ENCODE assay signal across 10 cellular contexts in the genomic region with DNA sequence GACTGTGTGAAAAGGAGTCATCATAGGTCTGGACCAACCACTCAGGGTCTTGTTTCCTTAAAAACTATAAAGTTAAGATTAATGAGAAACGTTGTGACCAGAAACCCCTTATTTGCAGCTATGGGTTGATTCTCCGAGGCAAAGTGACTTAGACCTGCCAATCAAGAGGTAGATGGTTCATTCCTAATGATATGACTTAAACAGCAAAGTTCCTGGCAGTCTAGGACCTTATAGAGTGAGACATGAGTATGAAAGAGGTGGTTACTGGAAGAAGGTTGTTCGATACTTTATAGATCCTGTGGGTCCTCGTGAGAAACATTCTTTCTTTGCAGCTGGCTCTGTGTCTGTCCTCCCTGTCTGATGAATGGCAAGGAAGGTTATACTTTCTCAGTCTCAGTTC. TPM values are rescaled to one million over a fixed set of nuclear protein-coding genes. Genes with fewer than 3 reads are reported as not detected.
DNase-seq lines count a peak whose midpoint lies in the region; ATAC-seq and TF ChIP-seq lines count a peak whose summit lies in the region.
"Had no signal": no experiment of that assay in that cellular context is flagged by ENCODE, and none has a peak within 500 bp of the region (broad histone marks: within the 10 kb centered on the region; RNA-seq: fewer than 3 reads in every experiment).

No MANE protein-coding gene starts in this region.

- no peaks in the 10 kb centered on the region for H3K9me3 ChIP-seq in HUES64 (ENCODE audit: insufficient read depth, low read depth, low read length)

- H3K4me1 Mint-ChIP-seq in T-cell: peaks cover 6 to 18% (median 10%) of the 10 kb centered on the region in 3 donors

- H3K4ac ChIP-seq in mesendoderm (ENCODE audit: low read depth, low read length): no peak overlapping the region

- peaks cover 24% of the 10 kb centered on the region for H3K79me2 ChIP-seq in mesendoderm (ENCODE audit: control insufficient read depth, insufficient read depth, low read length)

- no peak overlapping the region for H3K23ac ChIP-seq in mesendoderm (ENCODE audit: low read length)

- no peak overlapping the region for H4K8ac ChIP-seq in mesendoderm (ENCODE audit: low read depth, low read length)

- no peak overlapping the region for H4K5ac ChIP-seq in mesendoderm (ENCODE audit: low read length)

- no peak overlapping the region for H3K4me2 ChIP-seq in mesendoderm (ENCODE audit: low read length)
- H3K4me2 ChIP-seq: neural progenitor cell had no signal

- 78% methylated on average over 4 of the region's 4 CpGs for WGBS in HUES64
- no CpG with 5 or more reads among the region's 4 CpGs for WGBS in mesendoderm (ENCODE audit: extremely low coverage, insufficient coverage, low lambda C conversion rate)

- H3K79me1 ChIP-seq in mesendoderm (ENCODE audit: low read length): peaks cover 21% of the 10 kb centered on the region

- H3K27me3 ChIP-seq in HUES64 (ENCODE audit: insufficient read depth, low read length) (no peaks in the 10 kb centered on the region), brain microvascular endothelial cell (replicated peaks) (no peaks in the 10 kb centered on the region), mesendoderm (ENCODE audit: insufficient read depth, low read length, poor library complexity) (no peaks in the 10 kb centered on the region)

- DNase-seq in A172 (ENCODE audit: low spot score): peak; percentile 14
- DNase-seq in brain microvascular endothelial cell: no peak
- DNase-seq in mesendoderm: no peak
- DNase-seq in NCI-H510A (lab: John Stamatoyannopoulos, UW): no peak
- no peak for DNase-seq in T-cell
- DNase-seq in NCI-H446 (lab: John Stamatoyannopoulos, UW): no peak
- DNase-seq: activated naive CD4-positive, alpha-beta T cell treated with anti-CD3 and anti-CD28 coated beads for 36 hours had no signal

- no peaks in the 10 kb centered on the region for H3K9me3 Mint-ChIP-seq in T-cell
- H3K9me3 Mint-ChIP-seq: activated naive CD4-positive, alpha-beta T cell treated with anti-CD3 and anti-CD28 coated beads for 36 hours; neural progenitor cell had no signal

- ATAC-seq in HG03159 (IDR thresholded peaks at IDR 0.05; ENCODE audit: unreplicated experiment) (no peak), T-cell (replicated peaks in 1 of 4) (no peak)

- POLR2A ChIA-PET in T-cell (lab: Charles Lee): no interaction called here

- H2BK5ac ChIP-seq in mesendoderm (ENCODE audit: low read length): no peak overlapping the region

- no peak overlapping the region for H3K4me3 Mint-ChIP-seq in T-cell
- H3K4me3 Mint-ChIP-seq: activated naive CD4-positive, alpha-beta T cell treated with anti-CD3 and anti-CD28 coated beads for 36 hours; neural progenitor cell had no signal

- peak overlapping the region; percentile 72 for H3K18ac ChIP-seq in mesendoderm (ENCODE audit: low read length)

- H3K36me3 Mint-ChIP-seq in T-cell: peaks cover 4% of the 10 kb centered on the region

- no peak for TF ChIP-seq CTCF in brain microvascular endothelial cell (IDR thresholded peaks at IDR 0.05; ENCODE audit: low read depth, low read length, missing control alignments)

- H2BK15ac ChIP-seq in mesendoderm (replicated peaks; ENCODE audit: low read depth): no peak overlapping the region

- no peak overlapping the region for H2AK5ac ChIP-seq in mesendoderm (ENCODE audit: low read length)

- no peak overlapping the region for H3K27ac Mint-ChIP-seq in T-cell
- H3K27ac Mint-ChIP-seq: activated naive CD4-positive, alpha-beta T cell treated with anti-CD3 and anti-CD28 coated beads for 36 hours had no signal

- no peak overlapping the region for H2BK120ac ChIP-seq in mesendoderm (ENCODE audit: low read depth, low read length)

- peak overlapping the region; percentile 56 for H3K27ac ChIP-seq in HUES64 (ENCODE audit: low read depth, low read length)
- H3K27ac ChIP-seq in brain microvascular endothelial cell: peak overlapping the region; percentile 80
- H3K27ac ChIP-seq in mesendoderm (ENCODE audit: low read depth, low read length): no peak overlapping the region
- H3K27ac ChIP-seq: neural progenitor cell had no signal

- CTCF ChIA-PET in T-cell (lab: Charles Lee): no interaction called here

- 0 out of 2 replicates have a peak, but pooled peaks cover under 1% of the 10 kb centered on the region for H3K36me3 ChIP-seq in HUES64 (ENCODE audit: insufficient read depth, low read length)
- H3K36me3 ChIP-seq in brain microvascular endothelial cell (replicated peaks): no peaks in the 10 kb centered on the region
- H3K36me3 ChIP-seq in mesendoderm (ENCODE audit: control insufficient read depth, insufficient read depth, low read length): no peaks in the 10 kb centered on the region
- H3K36me3 ChIP-seq: neural progenitor cell had no signal

- in situ Hi-C loops in brain microvascular endothelial cell (cut with HindIII; ENCODE audit: low pct_ligation_motif_present, low sequenced_read_pairs): no loop called here

- no peaks in the 10 kb centered on the region for H3K27me3 Mint-ChIP-seq in T-cell

- H3K9ac ChIP-seq in HUES64 (ENCODE audit: low read depth, low read length) (peak overlapping the region; percentile 56; the same call in 1 of the 2 replicates), mesendoderm (ENCODE audit: low read length) (no peak overlapping the region)
- H3K9ac ChIP-seq: neural progenitor cell had no signal

- peak overlapping the region; percentile 37 for H3K56ac ChIP-seq in mesendoderm (ENCODE audit: low read length)

- H3K4me1 ChIP-seq in HUES64 (ENCODE audit: insufficient read depth, low read length): peaks cover 22% of the 10 kb centered on the region
- H3K4me1 ChIP-seq in mesendoderm (ENCODE audit: control insufficient read depth, low read depth, low read length): peaks cover 5% of the 10 kb centered on the region

- peak overlapping the region; percentile 7 for H3K4me3 ChIP-seq in HUES64 (ENCODE audit: low read length)
- no peak overlapping the region for H3K4me3 ChIP-seq in brain microvascular endothelial cell (ENCODE audit: low read depth, low read length)
- H3K4me3 ChIP-seq in mesendoderm (ENCODE audit: low read length): no peak overlapping the region
- H3K4me3 ChIP-seq: neural progenitor cell had no signal

RNA-seq across cellular contexts. Expression of a gene that starts 8.0 kb away (rescaled TPM):
- 17.5 and 33.4 TPM in 2 replicates for total RNA-seq in A172 (2014; rRNA removed; shearing (Covaris generic))
- polyA plus RNA-seq in HUES64 (2013, experiment 1 of 2): 17.9 TPM
- 13.3 TPM for polyA plus RNA-seq in HUES64 (2013, experiment 2 of 2)
- polyA plus RNA-seq in mesendoderm (2013, experiment 1 of 2): 20.2 TPM
- polyA plus RNA-seq in mesendoderm (2013, experiment 2 of 2): 18.2 TPM
- total RNA-seq in T-cell: 10 to 100 TPM in 2 of 5 donors, 1 to 10 TPM in 3; 6.3 to 14.2 (median 9.7) TPM

RNA-seq across cellular contexts. Expression of a gene that starts 49.3 kb away (rescaled TPM):
- 52.2 and 58.8 TPM in 2 replicates for total RNA-seq in A172 (2014; rRNA removed; shearing (Covaris generic))
- 3.7 TPM for polyA plus RNA-seq in HUES64 (2013, experiment 1 of 2)
- 6.0 TPM for polyA plus RNA-seq in HUES64 (2013, experiment 2 of 2)
- 4.4 TPM for polyA plus RNA-seq in mesendoderm (2013, experiment 1 of 2)
- 4.5 TPM for polyA plus RNA-seq in mesendoderm (2013, experiment 2 of 2)
- 10 to 100 TPM in 4 of 5 donors, 1 to 10 TPM in 1; 7.9 to 15.2 (median 11.0) TPM for total RNA-seq in T-cell
